Comparison of ENCODE assay signal across 13 cellular contexts in genomic region chr3:126540946-126541627, GRCh38. TPM values are rescaled to one million over a fixed set of nuclear protein-coding genes. Genes with fewer than 3 reads are reported as not detected.
A peak's percentile ranks its signal among the peaks of the same experiment; 100 is the strongest.
DNase-seq lines count a peak whose midpoint lies in the region; ATAC-seq and TF ChIP-seq lines count a peak whose summit lies in the region.
"Had no signal": no experiment of that assay in that cellular context is flagged by ENCODE, and none has a peak within 500 bp of the region (broad histone marks: within the 10 kb centered on the region; RNA-seq: fewer than 3 reads in every experiment).

No MANE protein-coding gene starts in this region.

- no peak overlapping the region for H3K4me3 ChIP-seq in H7 (ENCODE audit: insufficient read depth, low read depth, low read length)
- no peak overlapping the region for H3K4me3 ChIP-seq in RWPE2 (ENCODE audit: severe bottlenecking)
- H3K4me3 ChIP-seq in skeletal muscle tissue (ENCODE audit: low read length in 3 of 3), result no peak overlapping the region

- peaks cover 7% of the 10 kb centered on the region for H3K4me1 ChIP-seq in RWPE2 (ENCODE audit: insufficient read depth, poor library complexity, severe bottlenecking)
- H3K4me1 ChIP-seq in skeletal muscle tissue (ENCODE audit: control insufficient read depth in 3 of 3, insufficient read depth in 3 of 3, low read length in 3 of 3), result peaks cover 12 to 36% (median 19%) of the 10 kb centered on the region in 3 donors

- no peaks in the 10 kb centered on the region for H3K27me3 ChIP-seq in H7 (ENCODE audit: control insufficient read depth, insufficient read depth, low read length)
- peaks cover 15% of the 10 kb centered on the region for H3K27me3 ChIP-seq in RWPE2 (ENCODE audit: insufficient read depth, poor library complexity, severe bottlenecking)
- H3K27me3 ChIP-seq in skeletal muscle tissue (ENCODE audit: control insufficient read depth in 3 of 3, insufficient read depth in 3 of 3, low read length in 3 of 3), result peaks cover 34 to 60% (median 47%) of the 10 kb centered on the region in 3 donors

- H3K27ac ChIP-seq in RWPE2 (ENCODE audit: poor library complexity, severe bottlenecking), result no peak overlapping the region
- peak overlapping the region; percentile 51 for H3K27ac ChIP-seq in skeletal muscle tissue (ENCODE audit: low read depth, low read length)

- DNase-seq in H7 (peak; percentile 53), RWPE2 (ENCODE audit: low spot score) (peak; percentile 35), iPS-NIHi11 (ENCODE audit: low spot score) (peak; percentile 17), G401 (ENCODE audit: low spot score) (no peak), MV-4-11 (lab: John Stamatoyannopoulos, UW) (no peak)
- no peak for DNase-seq in stimulated activated naive CD4-positive, alpha-beta T cell (lab: John Stamatoyannopoulos, UW)
- DNase-seq: NCI-H1930; occipital lobe; stimulated activated CD4-positive, alpha-beta T cell treated with anti-CD3 and anti-CD28 coated beads, Interleukin-4, amount 100 ng/mL, for 4 hours had no signal

- no peak overlapping the region for H3K9ac ChIP-seq in skeletal muscle tissue (ENCODE audit: low read depth in 1 of 3, low read length in 3 of 3)

- no peaks in the 10 kb centered on the region for H3K36me3 ChIP-seq in H7 (replicated peaks; ENCODE audit: control insufficient read depth, insufficient read depth, low read length)
- H3K36me3 ChIP-seq in RWPE2 (ENCODE audit: low read depth), result no peaks in the 10 kb centered on the region
- H3K36me3 ChIP-seq in skeletal muscle tissue (ENCODE audit: control insufficient read depth in 3 of 3, insufficient read depth in 3 of 3, low read length in 3 of 3), result no peaks in the 10 kb centered on the region

- H3K9me3 ChIP-seq in RWPE2 (ENCODE audit: severe bottlenecking), result no peaks in the 10 kb centered on the region
- H3K9me3 ChIP-seq in skeletal muscle tissue (ENCODE audit: control insufficient read depth in 3 of 3, low read length in 3 of 3), result no peaks in the 10 kb centered on the region

- TF ChIP-seq CTCF in RWPE2 (IDR thresholded peaks at IDR 0.05; ENCODE audit: poor library complexity, severe bottlenecking), result no peak

- in situ Hi-C loops in G401 (cut with HindIII; ENCODE audit: low sequenced_read_pairs), result no loop called here

- ATAC-seq in RWPE2 (ENCODE audit: low read depth), result no peak

RNA-seq across cellular contexts. Expression of gene CHST13, which starts 17.1 kb away (rescaled TPM):
- total RNA-seq in H7 (2014; rRNA removed; shearing (Covaris generic)), result 2.5 and 2.8 TPM in 2 replicates
- total RNA-seq in skeletal muscle tissue, result not detected
- 0.49 and 2.0 TPM in 2 replicates for total RNA-seq in G401 (2014; rRNA removed; shearing (Covaris generic))
- total RNA-seq: activated CD8-positive, alpha-beta memory T cell treated with anti-CD3 and anti-CD28 coated beads for 36 hours; occipital lobe; T-helper 2 cell treated with Interferon-gamma antibody and Interleukin-4, amounts not matched to agents 100 ng/mL and 5 ng/mL, for 36 hours had no signal

RNA-seq across cellular contexts. Expression of gene C3orf22, which starts 17.6 kb away (rescaled TPM):
- total RNA-seq in H7 (2014; rRNA removed; shearing (Covaris generic)), result not detected in 2 replicates
- under 0.01 TPM for total RNA-seq in skeletal muscle tissue
- total RNA-seq in G401 (2014; rRNA removed; shearing (Covaris generic)), result not detected in 2 replicates
- total RNA-seq: activated CD8-positive, alpha-beta memory T cell treated with anti-CD3 and anti-CD28 coated beads for 36 hours; frontal cortex; occipital lobe; T-helper 2 cell treated with Interferon-gamma antibody and Interleukin-4, amounts not matched to agents 100 ng/mL and 5 ng/mL, for 36 hours had no signal

RNA-seq across cellular contexts. Expression of gene UROC1, which starts 23.5 kb away (rescaled TPM):
- not detected in 2 replicates for total RNA-seq in H7 (2014; rRNA removed; shearing (Covaris generic))
- not detected for total RNA-seq in skeletal muscle tissue
- total RNA-seq in G401 (2014; rRNA removed; shearing (Covaris generic)), result not detected in 2 replicates
- total RNA-seq: activated CD8-positive, alpha-beta memory T cell treated with anti-CD3 and anti-CD28 coated beads for 36 hours; frontal cortex; occipital lobe; T-helper 2 cell treated with Interferon-gamma antibody and Interleukin-4, amounts not matched to agents 100 ng/mL and 5 ng/mL, for 36 hours had no signal

Comparison
In these comparisons a context has a peak if more than half of its experiments do, and no peak if none do; other contexts are left out.
1. DNase-seq: peak in H7 (single experiment), RWPE2 (single experiment) and iPS-NIHi11 (single experiment); none in G401 (single experiment), MV-4-11 (single experiment) and stimulated activated naive CD4-positive, alpha-beta T cell (0 of 6).